8 cellular contexts compared by ENCODE assay signal in genomic region chr4:51895816-51896408, GRCh38. TPM values are rescaled to one million over a fixed set of nuclear protein-coding genes. Genes with fewer than 3 reads are reported as not detected.
A peak's percentile ranks its signal among the peaks of the same experiment; 100 is the strongest.
DNase-seq lines count a peak whose midpoint lies in the region; ATAC-seq, FAIRE-seq and TF ChIP-seq lines count a peak whose summit lies in the region.

No MANE protein-coding gene starts in this region.

- POLR2A ChIA-PET in HepG2 (lab: Yijun Ruan, JAX), result interaction anchor here (1.0 kb wide), 2 partner anchors 11 to 13 kb away, joined by 4 to 5 read pairs; no protein-coding TSS in a partner anchor

- no peaks in the 10 kb centered on the region for H3K9me3 ChIP-seq in HepG2 (ENCODE audit: low read length)

- in situ Hi-C loops in HepG2 (cut with HindIII; ENCODE audit: extremely low pct_ligation_motif_present, low pct_unique_long_range_greater_than_20kb), result loop anchor here (5.0 kb wide), 1 partner anchor 116 kb away; no protein-coding TSS in a partner anchor

- CTCF ChIA-PET in HepG2 (lab: Yijun Ruan, JAX; ENCODE audit: low intra/inter-chr PET ratio, low total read pairs), result interaction anchor here (1.5 to 2.3 kb wide), 4 partner anchors 10 to 130 kb away, joined by 7 to 14 read pairs (median 10); no protein-coding TSS in a partner anchor

- no peak overlapping the region for H2AFZ ChIP-seq in HepG2 (ENCODE audit: low read length)

- WGBS in HepG2 (ENCODE audit: low lambda C conversion rate), result 38% methylated on average over 2 of the region's 2 CpGs

- TF ChIP-seq EP300 in HepG2 (IDR thresholded peaks at IDR 0.05; ENCODE audit: low read depth in 2 of 2, low read length in 2 of 2) (no peak), HepG2 (CRISPR knock-in tag; IDR thresholded peaks at IDR 0.05; ENCODE audit: borderline replicate concordance) (no peak)

- TF ChIP-seq RAD21 in HepG2 (CRISPR knock-in tag; IDR thresholded peaks at IDR 0.05), result peak; percentile 70

- DNase-seq in AG20443 (ENCODE audit: low spot score) (peak; percentile 88), NCI-H2171 (lab: John Stamatoyannopoulos, UW) (peak; percentile 25), cerebellum (ENCODE audit: low spot score) (peak; percentile 61), HepG2 (ENCODE audit: low spot score) (peak; percentile 77)
- DNase-seq in activated CD4-positive, CD25-positive, alpha-beta regulatory T cell (lab: John Stamatoyannopoulos, UW), result peak in 3 of 4 experiments; percentile 2 to 23 (median 12)
- peak; percentile 15 for DNase-seq in stimulated activated CD8-positive, alpha-beta memory T cell treated with anti-CD3 and anti-CD28 coated beads, Interleukin-12 subunit alpha, Interleukin-12 subunit beta, amount 100 ng/mL, for 24 hours (ENCODE audit: extremely low read depth)

- H3K27me3 ChIP-seq in HepG2 (ENCODE audit: control insufficient read depth in 1 of 2, insufficient read depth in 2 of 2, low read length in 2 of 2), result no peaks in the 10 kb centered on the region

- no TSS peak for BruUV-seq in HepG2 (replicated peaks; lab: Mats Ljungman, UMichigan)

- no peak overlapping the region for H3K4me2 ChIP-seq in HepG2 (ENCODE audit: low read depth, low read length)

- no peaks in the 10 kb centered on the region for H3K79me2 ChIP-seq in HepG2 (ENCODE audit: insufficient read depth, low read length)

- H4K20me1 ChIP-seq in HepG2 (ENCODE audit: insufficient read depth, low read length), result no peaks in the 10 kb centered on the region

- H3K9ac ChIP-seq in HepG2 (ENCODE audit: insufficient read depth, low read depth, low read length), result no peak overlapping the region

- FAIRE-seq in HepG2 (lab: Jason Lieb, UNC), result peak; percentile 87

- H3K27ac ChIP-seq in HepG2 (ENCODE audit: extremely low read length, insufficient read depth, low read length), result peak overlapping the region; percentile 55

- TF ChIP-seq CTCF in HepG2 (CRISPR knock-in tag; IDR thresholded peaks at IDR 0.05), result peak; percentile 87

- no peak overlapping the region for H3K4me3 ChIP-seq in HepG2 (replicated peaks in 1 of 3; ENCODE audit: insufficient read depth in 1 of 3, low read depth in 2 of 3, low read length in 3 of 3)

- intact Hi-C loops in HepG2 (cut with micrococcal nuclease; ENCODE audit: unreplicated experiment), result loop anchor here (1.0 kb wide), 2 partner anchors 65 to 119 kb away; no protein-coding TSS in a partner anchor

- H3K36me3 ChIP-seq in HepG2 (replicated peaks in 1 of 2; ENCODE audit: control insufficient read depth in 1 of 2, insufficient read depth in 2 of 2, low read length in 2 of 2), result peaks cover 3 to 31% of the 10 kb centered on the region in 2 experiments

- ATAC-seq in GM18858 (IDR thresholded peaks at IDR 0.05; ENCODE audit: unreplicated experiment) (peak; percentile 98), HG03060 (IDR thresholded peaks at IDR 0.05; ENCODE audit: low read depth, unreplicated experiment) (peak; percentile 96), HepG2 (peak; percentile 100)

- H3K4me1 ChIP-seq in HepG2 (ENCODE audit: insufficient read depth, low read length), result peaks cover 13% of the 10 kb centered on the region

- no peak for TF ChIP-seq POLR2A in HepG2 (IDR thresholded peaks at IDR 0.05; ENCODE audit: insufficient read depth in 1 of 2, low read depth in 2 of 2, low read length in 2 of 2)

TF ChIP-seq in HepG2, 621 proteins besides CTCF, POLR2A, EP300 and RAD21 (continues in another document):
- TF ChIP-seq, protein P1, sequence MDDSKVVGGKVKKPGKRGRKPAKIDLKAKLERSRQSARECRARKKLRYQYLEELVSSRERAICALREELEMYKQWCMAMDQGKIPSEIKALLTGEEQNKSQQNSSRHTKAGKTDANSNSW (CRISPR knock-in tag; IDR thresholded peaks at IDR 0.05; ENCODE audit: borderline replicate concordance), result no peak
- TF ChIP-seq ZFP62 (CRISPR knock-in tag; IDR thresholded peaks at IDR 0.05), result no peak
- no peak for TF ChIP-seq ZNF468 (CRISPR knock-in tag; IDR thresholded peaks at IDR 0.05)
- peak; percentile 92 for TF ChIP-seq NFE2L1 (CRISPR knock-in tag; IDR thresholded peaks at IDR 0.05; ENCODE audit: borderline replicate concordance)
- TF ChIP-seq STAG1 (CRISPR knock-in tag; IDR thresholded peaks at IDR 0.05), result peak; percentile 79
- TF ChIP-seq, protein P2, sequence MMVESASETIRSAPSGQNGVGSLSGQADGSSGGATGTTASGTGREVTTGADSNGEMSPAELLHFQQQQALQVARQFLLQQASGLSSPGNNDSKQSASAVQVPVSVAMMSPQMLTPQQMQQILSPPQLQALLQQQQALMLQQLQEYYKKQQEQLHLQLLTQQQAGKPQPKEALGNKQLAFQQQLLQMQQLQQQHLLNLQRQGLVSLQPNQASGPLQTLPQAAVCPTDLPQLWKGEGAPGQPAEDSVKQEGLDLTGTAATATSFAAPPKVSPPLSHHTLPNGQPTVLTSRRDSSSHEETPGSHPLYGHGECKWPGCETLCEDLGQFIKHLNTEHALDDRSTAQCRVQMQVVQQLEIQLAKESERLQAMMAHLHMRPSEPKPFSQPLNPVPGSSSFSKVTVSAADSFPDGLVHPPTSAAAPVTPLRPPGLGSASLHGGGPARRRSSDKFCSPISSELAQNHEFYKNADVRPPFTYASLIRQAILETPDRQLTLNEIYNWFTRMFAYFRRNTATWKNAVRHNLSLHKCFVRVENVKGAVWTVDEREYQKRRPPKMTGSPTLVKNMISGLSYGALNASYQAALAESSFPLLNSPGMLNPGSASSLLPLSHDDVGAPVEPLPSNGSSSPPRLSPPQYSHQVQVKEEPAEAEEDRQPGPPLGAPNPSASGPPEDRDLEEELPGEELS (CRISPR knock-in tag; IDR thresholded peaks at IDR 0.05), result no peak
- TF ChIP-seq TCF7L2 (IDR thresholded peaks at IDR 0.05; ENCODE audit: low read depth, low read length), result no peak
- no peak for TF ChIP-seq NBN (conservative IDR thresholded peaks at IDR 0.05)
- TF ChIP-seq MAFK (conservative IDR thresholded peaks at IDR 0.05 in 1 of 2, IDR thresholded peaks at IDR 0.05 in 1 of 2; ENCODE audit: low read length in 2 of 2), result peak; percentile 20 to 69; a peak in 2 of 4 replicates
- TF ChIP-seq RCOR2 (CRISPR knock-in tag; IDR thresholded peaks at IDR 0.05), result no peak
- TF ChIP-seq PHF5A (CRISPR knock-in tag; IDR thresholded peaks at IDR 0.05; ENCODE audit: low read depth, unreplicated experiment), result no peak
- TF ChIP-seq, protein P3, sequence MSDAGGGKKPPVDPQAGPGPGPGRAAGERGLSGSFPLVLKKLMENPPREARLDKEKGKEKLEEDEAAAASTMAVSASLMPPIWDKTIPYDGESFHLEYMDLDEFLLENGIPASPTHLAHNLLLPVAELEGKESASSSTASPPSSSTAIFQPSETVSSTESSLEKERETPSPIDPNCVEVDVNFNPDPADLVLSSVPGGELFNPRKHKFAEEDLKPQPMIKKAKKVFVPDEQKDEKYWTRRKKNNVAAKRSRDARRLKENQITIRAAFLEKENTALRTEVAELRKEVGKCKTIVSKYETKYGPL (CRISPR knock-in tag; IDR thresholded peaks at IDR 0.05), result no peak
- TF ChIP-seq, protein P4, sequence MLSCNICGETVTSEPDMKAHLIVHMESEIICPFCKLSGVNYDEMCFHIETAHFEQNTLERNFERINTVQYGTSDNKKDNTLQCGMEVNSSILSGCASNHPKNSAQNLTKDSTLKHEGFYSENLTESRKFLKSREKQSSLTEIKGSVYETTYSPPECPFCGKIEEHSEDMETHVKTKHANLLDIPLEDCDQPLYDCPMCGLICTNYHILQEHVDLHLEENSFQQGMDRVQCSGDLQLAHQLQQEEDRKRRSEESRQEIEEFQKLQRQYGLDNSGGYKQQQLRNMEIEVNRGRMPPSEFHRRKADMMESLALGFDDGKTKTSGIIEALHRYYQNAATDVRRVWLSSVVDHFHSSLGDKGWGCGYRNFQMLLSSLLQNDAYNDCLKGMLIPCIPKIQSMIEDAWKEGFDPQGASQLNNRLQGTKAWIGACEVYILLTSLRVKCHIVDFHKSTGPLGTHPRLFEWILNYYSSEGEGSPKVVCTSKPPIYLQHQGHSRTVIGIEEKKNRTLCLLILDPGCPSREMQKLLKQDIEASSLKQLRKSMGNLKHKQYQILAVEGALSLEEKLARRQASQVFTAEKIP (CRISPR knock-in tag; IDR thresholded peaks at IDR 0.05; ENCODE audit: borderline replicate concordance), result no peak

RNA-seq across cellular contexts. Expression of gene DCUN1D4, which starts 53.0 kb away (rescaled TPM):
- 91.0 TPM for total RNA-seq in cerebellum
- 27.9 and 30.4 TPM in 2 replicates for total RNA-seq in HepG2 (2016; rRNA removed; fragmentation: Illumina TruSeq; extraction: Trizol)
- 110 and 115 TPM in 2 replicates for total RNA-seq in HepG2 (2016; cell fraction: cytosol; rRNA removed; fragmentation: Illumina TruSeq; extraction: Trizol; ENCODE audit: low read depth)
- total RNA-seq in HepG2 (2016; cell fraction: insoluble cytoplasmic fraction; rRNA removed; fragmentation: Illumina TruSeq; extraction: Trizol), result 30.0 and 37.0 TPM in 2 replicates
- 25.1 and 25.2 TPM in 2 replicates for total RNA-seq in HepG2 (2016; cell fraction: membrane; rRNA removed; fragmentation: Illumina TruSeq; extraction: Trizol)
- 46.0 and 48.0 TPM in 2 replicates for total RNA-seq in HepG2 (2016; cell fraction: nucleus; rRNA removed; fragmentation: Illumina TruSeq; extraction: Trizol)
- 42.0 and 44.4 TPM in 2 replicates for polyA plus RNA-seq in HepG2 (2011; rRNA removed)
- polyA plus RNA-seq in HepG2 (2011; cell fraction: cytosol; rRNA removed), result 15.7 and 17.4 TPM in 2 replicates
- 121 and 123 TPM in 2 replicates for polyA plus RNA-seq in HepG2 (2011; cell fraction: nucleus; rRNA removed)
- polyA plus RNA-seq in HepG2 (2012), result 23.0 and 28.3 TPM in 2 replicates
- 1.8 and 2.0 TPM in 2 replicates for polyA plus RNA-seq in HepG2 (2016; cell fraction: cytosol; fragmentation: Illumina TruSeq; extraction: Trizol; ENCODE audit: low read depth)
- polyA plus RNA-seq in HepG2 (2016; cell fraction: insoluble cytoplasmic fraction; fragmentation: Illumina TruSeq; extraction: Trizol; ENCODE audit: low read depth), result 23.2 and 25.2 TPM in 2 replicates
- polyA plus RNA-seq in HepG2 (2016; cell fraction: membrane; fragmentation: Illumina TruSeq; extraction: Trizol; ENCODE audit: low read depth), result 4.7 and 5.3 TPM in 2 replicates
- polyA plus RNA-seq in HepG2 (2016; cell fraction: nucleus; fragmentation: Illumina TruSeq; extraction: Trizol; ENCODE audit: insufficient read depth, low read depth), result 66.6 and 68.6 TPM in 2 replicates
- 62.2 and 76.8 TPM in 2 replicates for polyA minus RNA-seq in HepG2 (2011; rRNA and poly(A)+ RNA removed; ENCODE audit: low replicate concordance)
- 23.4 and 26.8 TPM in 2 replicates for polyA minus RNA-seq in HepG2 (2011; cell fraction: cytosol; rRNA and poly(A)+ RNA removed)
- polyA minus RNA-seq in HepG2 (2011; cell fraction: nucleus; rRNA and poly(A)+ RNA removed), result 136 and 138 TPM in 2 replicates

Comparison
In these comparisons a context has a peak if more than half of its experiments do, and no peak if none do; other contexts are left out.
1. DNase-seq: peak in every context shown above with its lines; median percentile 88 in AG20443; 77 in HepG2; 61 in cerebellum; 25 in NCI-H2171; 15 in stimulated activated CD8-positive, alpha-beta memory T cell treated with anti-CD3 and anti-CD28 coated beads, Interleukin-12 subunit alpha, Interleukin-12 subunit beta, amount 100 ng/mL, for 24 hours; 12 in activated CD4-positive, CD25-positive, alpha-beta regulatory T cell.